ENCODE assay signal across 10 cellular contexts in genomic region chr4:7941111-7942018, GRCh38. TPM values are rescaled to one million over a fixed set of nuclear protein-coding genes. Genes with fewer than 3 reads are reported as not detected.
DNase-seq lines count a peak whose midpoint lies in the region; ATAC-seq and TF ChIP-seq lines count a peak whose summit lies in the region.
"Had no signal": no experiment of that assay in that cellular context is flagged by ENCODE, and none has a peak within 500 bp of the region (broad histone marks: within the 10 kb centered on the region; RNA-seq: fewer than 3 reads in every experiment).

No MANE protein-coding gene starts in this region.

- no peaks in the 10 kb centered on the region for H3K9me3 ChIP-seq in hepatocyte (ENCODE audit: low read depth)
- H3K9me3 ChIP-seq in sigmoid colon: no peaks in the 10 kb centered on the region
- H3K9me3 ChIP-seq in HAP-1: no peaks in the 10 kb centered on the region
- H3K9me3 ChIP-seq: adrenal gland had no signal

- H3K4me2 ChIP-seq in hepatocyte: no peak overlapping the region

- no peaks in the 10 kb centered on the region for H3K9me2 ChIP-seq in hepatocyte (replicated peaks; ENCODE audit: insufficient read depth)

- H3K36me3 ChIP-seq in hepatocyte (replicated peaks; ENCODE audit: insufficient read depth, low read depth) (no peaks in the 10 kb centered on the region), sigmoid colon (no peaks in the 10 kb centered on the region), HAP-1 (replicated peaks) (no peaks in the 10 kb centered on the region)
- H3K36me3 ChIP-seq: adrenal gland had no signal

- no peak for DNase-seq in activated T-cell treated with anti-CD3 and anti-CD28 coated beads, Interleukin-2, amount 50 U/mL, for 72 hours
- DNase-seq in activated T-cell treated with anti-CD3 and anti-CD28 coated beads, Interleukin-2, amount 50 U/mL, for 48 hours: no peak
- no peak for DNase-seq in RWPE1 (ENCODE audit: low spot score)
- DNase-seq in hepatocyte (ENCODE audit: low spot score): no peak
- peak; percentile 66 for DNase-seq in sigmoid colon
- no peak for DNase-seq in GM19238 (ENCODE audit: insufficient read length, low spot score)
- DNase-seq in NCI-H1105 (lab: John Stamatoyannopoulos, UW): no peak
- no peak for DNase-seq in HAP-1 (ENCODE audit: low spot score in 2 of 2)
- DNase-seq: adrenal gland had no signal

- TF ChIP-seq EP300 in sigmoid colon (IDR thresholded peaks at IDR 0.05): no peak

- H3K9me3 Mint-ChIP-seq in activated T-cell treated with anti-CD3 and anti-CD28 coated beads, Interleukin-2, amount 50 U/mL, for 72 hours: no peaks in the 10 kb centered on the region

- TF ChIP-seq POLR2A in sigmoid colon (IDR thresholded peaks at IDR 0.05): no peak

- no peak overlapping the region for H3K4me3 ChIP-seq in hepatocyte
- H3K4me3 ChIP-seq in sigmoid colon: no peak overlapping the region
- H3K4me3 ChIP-seq in HAP-1: no peak overlapping the region
- H3K4me3 ChIP-seq: adrenal gland, GM12878 had no signal

- intact Hi-C loops in sigmoid colon (cut with DNase I): no loop called here

- ATAC-seq in activated T-cell treated with anti-CD3 and anti-CD28 coated beads, Interleukin-2, amount 50 U/mL, for 72 hours (replicated peaks in 1 of 2): no peak
- ATAC-seq: GM12878 had no signal

- H3K27me3 Mint-ChIP-seq in activated T-cell treated with anti-CD3 and anti-CD28 coated beads, Interleukin-2, amount 50 U/mL, for 72 hours (ENCODE audit: low read depth): peaks cover 37% of the 10 kb centered on the region

- TF ChIP-seq CTCF in RWPE1 (conservative IDR thresholded peaks at IDR 0.05; ENCODE audit: low read depth) (no peak), hepatocyte (IDR thresholded peaks at IDR 0.05; ENCODE audit: poor library complexity) (no peak), sigmoid colon (IDR thresholded peaks at IDR 0.05) (no peak)

- H3K27ac Mint-ChIP-seq in activated T-cell treated with anti-CD3 and anti-CD28 coated beads, Interleukin-2, amount 50 U/mL, for 72 hours: no peak overlapping the region

- peaks cover 26% of the 10 kb centered on the region for H3K4me1 Mint-ChIP-seq in activated T-cell treated with anti-CD3 and anti-CD28 coated beads, Interleukin-2, amount 50 U/mL, for 72 hours (ENCODE audit: low read depth)

- peaks cover 8% of the 10 kb centered on the region for H3K4me1 ChIP-seq in hepatocyte (ENCODE audit: insufficient read depth)
- peaks cover 0 to 40% (median 38%) of the 10 kb centered on the region in 4 donors for H3K4me1 ChIP-seq in sigmoid colon
- H3K4me1 ChIP-seq in HAP-1: peaks cover 4% of the 10 kb centered on the region

- peak overlapping the region; percentile 7 to 23 for H3K4me3 Mint-ChIP-seq in activated T-cell treated with anti-CD3 and anti-CD28 coated beads, Interleukin-2, amount 50 U/mL, for 72 hours

- peaks cover 31% of the 10 kb centered on the region for H3K79me2 ChIP-seq in hepatocyte

- H3K36me3 Mint-ChIP-seq in activated T-cell treated with anti-CD3 and anti-CD28 coated beads, Interleukin-2, amount 50 U/mL, for 72 hours (ENCODE audit: insufficient read depth in 2 of 2): no peaks in the 10 kb centered on the region

- 72% methylated on average over 11 of the region's 11 CpGs for WGBS in hepatocyte (ENCODE audit: low lambda C conversion rate, missing lambda C conversion rate)
- WGBS in sigmoid colon, 2 donors: 56 to 72% methylated on average over 11 of the region's 11 CpGs

- H3K27me3 ChIP-seq in hepatocyte (no peaks in the 10 kb centered on the region), sigmoid colon (no peaks in the 10 kb centered on the region), HAP-1 (ENCODE audit: low read depth) (no peaks in the 10 kb centered on the region)
- H3K27me3 ChIP-seq: adrenal gland had no signal

- CTCF ChIA-PET in RWPE1 (lab: Yijun Ruan, JAX): no interaction called here

- POLR2A ChIA-PET in RWPE1 (lab: Yijun Ruan, JAX; ENCODE audit: low non-redundant PET): no interaction called here

- no peak overlapping the region for H2AFZ ChIP-seq in hepatocyte

- H4K20me1 ChIP-seq in hepatocyte (ENCODE audit: insufficient read depth, poor library complexity, severe bottlenecking): peaks cover 7% of the 10 kb centered on the region

- peak overlapping the region; percentile 56 for H3K27ac ChIP-seq in RWPE1
- peak overlapping the region; percentile 21 for H3K27ac ChIP-seq in hepatocyte
- H3K27ac ChIP-seq in sigmoid colon: no peak overlapping the region
- H3K27ac ChIP-seq: adrenal gland had no signal

- in situ Hi-C loops in HAP-1 (cut with MboI; ENCODE audit: low sequenced_read_pairs): no loop called here

RNA-seq across cellular contexts. Expression of gene AFAP1, which starts 1.7 kb away (rescaled TPM):
- 10 to 100 TPM; 30.6 to 49.3 TPM for total RNA-seq in activated T-cell treated with anti-CD3 and anti-CD28 coated beads, Interleukin-2, amount 50 U/mL, for 72 hours
- total RNA-seq in hepatocyte (12.6 and 16.2 TPM in 2 replicates), sigmoid colon (10 to 100 TPM; 24.0 to 51.3 (median 38.2) TPM)
- polyA plus RNA-seq in hepatocyte (6.9 and 9.3 TPM in 2 replicates), sigmoid colon (10 to 100 TPM in 1 of 3 donors, 1 to 10 TPM in 2; 7.6 to 14.5 (median 9.6) TPM)

Comparison
In these comparisons a context has a peak if more than half of its experiments do, and no peak if none do; other contexts are left out.
1. H3K27ac ChIP-seq: peak in RWPE1 (single experiment) and hepatocyte (single experiment); none in sigmoid colon (0 of 4).